In genomic region chr12:122014781-122015180, GRCh38 we compare ENCODE assay signal across 21 cellular contexts.
"Had no signal": no experiment of that assay in that cellular context is flagged by ENCODE, and none has a peak within 500 bp of the region (broad histone marks: within the 10 kb centered on the region; RNA-seq: fewer than 3 reads in every experiment).

No MANE protein-coding gene starts in this region.

- H3K4me3 ChIP-seq: cardiac muscle cell had no signal

- H3K27me3 ChIP-seq: brain microvascular endothelial cell, cardiac muscle cell had no signal

- H3K27ac ChIP-seq: brain microvascular endothelial cell, cardiac muscle cell, WERI-Rb-1 had no signal

- H3K36me3 ChIP-seq: brain microvascular endothelial cell, cardiac muscle cell, WERI-Rb-1 had no signal

- DNase-seq: activated CD4-positive, alpha-beta memory T cell treated with anti-CD3 and anti-CD28 coated beads, Interleukin-2, amount 10 ng/mL, durations not matched to agents 7 days and 5 days; activated CD4-positive, alpha-beta T cell treated with anti-CD3 and anti-CD28 coated beads, Interleukin-2, amount 50 U/mL, for 1 hour; activated gamma-delta T cell; activated naive CD4-positive, alpha-beta T cell treated with anti-CD3 and anti-CD28 coated beads, Interleukin-2, amount 10 ng/mL, durations not matched to agents 7 days and 5 days; activated naive CD8-positive, alpha-beta T cell treated with anti-CD3 and anti-CD28 coated beads for 36 hours; activated T-cell treated with anti-CD3 and anti-CD28 coated beads for 4 hours; activated T-cell treated with anti-CD3 and anti-CD28 coated beads, Interleukin-2, amount 50 U/mL, for 48 hours; brain microvascular endothelial cell; KG1; NCI-H1092; NCI-H1930; NCI-H2171; NCI-H2227 treated with DMSO at 0.1 percent for 48 hours; NCI-H446 treated with DMSO at 0.1 percent for 48 hours; NCI-H524 treated with DMSO at 0.1 percent for 48 hours; NCI-H82; SIG-M5; T-cell; T1000; WERI-Rb-1 had no signal
